23 cellular contexts compared by ENCODE assay signal in the genomic region with DNA sequence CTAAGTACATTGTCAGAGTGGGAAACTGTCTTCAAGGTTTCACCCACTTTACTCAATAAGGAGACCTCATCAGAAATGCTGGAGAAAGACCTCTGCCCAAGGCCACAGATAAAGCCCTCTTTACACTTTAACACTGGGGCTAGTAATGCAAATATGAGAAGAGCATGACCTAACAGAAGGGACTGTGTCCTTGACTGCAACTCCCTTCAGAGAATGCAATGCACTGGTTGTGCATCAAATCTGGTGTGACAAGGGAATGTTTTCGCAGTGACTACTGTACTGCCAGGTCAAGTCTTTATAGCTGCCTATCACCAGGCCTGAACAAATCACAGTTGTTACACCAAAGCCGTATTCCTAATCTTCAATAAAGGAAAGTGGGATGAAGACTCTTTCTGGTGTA. TPM values are rescaled to one million over a fixed set of nuclear protein-coding genes. Genes with fewer than 3 reads are reported as not detected.
"Had no signal": no experiment of that assay in that cellular context is flagged by ENCODE, and none has a peak within 500 bp of the region (broad histone marks: within the 10 kb centered on the region; RNA-seq: fewer than 3 reads in every experiment).

No MANE protein-coding gene starts in this region.

- ATAC-seq: activated CD8-positive, alpha-beta memory T cell treated with anti-CD3 and anti-CD28 coated beads, Interleukin-2, amount 10 ng/mL, durations not matched to agents 7 days and 5 days; K562; T-cell had no signal

- H3K4me3 ChIP-seq: K562, SK-N-MC had no signal

- FAIRE-seq: bronchial epithelial cell, K562, TTC549 had no signal

- DNase-seq: activated B cell treated with CpG ODN at 0.5 μM for 24 hours; activated CD4-positive, alpha-beta T cell treated with anti-CD3 and anti-CD28 coated beads for 1 hour; activated CD4-positive, alpha-beta T cell treated with anti-CD3 and anti-CD28 coated beads, Interleukin-2, amount 10 ng/mL, durations not matched to agents 24 days and 14 days; activated CD4-positive, alpha-beta T cell treated with anti-CD3 and anti-CD28 coated beads, Interleukin-2, amount 50 U/mL, for 48 hours; activated CD8-positive, alpha-beta memory T cell treated with anti-CD3 and anti-CD28 coated beads, Interleukin-2, amount 10 ng/mL, durations not matched to agents 7 days and 5 days; activated effector memory CD4-positive, alpha-beta T cell treated with Interleukin-2 at 50 U/mL for 16 hours; activated naive CD4-positive, alpha-beta T cell; activated T-cell treated with anti-CD3 and anti-CD28 coated beads, Interleukin-2, amount 50 U/mL, for 24 hours; aorta; Kasumi-1; NCI-H1930; NCI-H2171 treated with DMSO at 0.1 percent for 48 hours; NCI-H226; NCI-H526; T-cell; T-helper 2 cell; T1000 had no signal

- H3K27ac ChIP-seq: SK-N-MC had no signal

RNA-seq across cellular contexts. Expression of a gene that starts 28.6 kb away (rescaled TPM):
- total RNA-seq: activated B cell treated with CpG ODN at 0.5 μM for 24 hours; activated CD4-positive, alpha-beta T cell treated with anti-CD3 and anti-CD28 coated beads, Interleukin-2, amount 10 ng/mL, durations not matched to agents 24 days and 14 days; activated CD8-positive, alpha-beta memory T cell treated with anti-CD3 and anti-CD28 coated beads, Interleukin-2, amount 10 ng/mL, durations not matched to agents 7 days and 5 days; activated T-helper 1 cell treated with anti-CD3 and anti-CD28 coated beads, Interleukin-12 subunit alpha, Interleukin-12 subunit beta, Interleukin-2, Interleukin-4 antibody, amounts not matched to agents 30 ng/mL and 10 ng/mL and 1 ng/mL, durations not matched to agents 14 hours and 24 hours and 36 hours; K562; OCI-LY7; T-cell had no signal
- polyA plus RNA-seq: K562 had no signal
